ENCODE assay signal across 15 cellular contexts in the genomic region with DNA sequence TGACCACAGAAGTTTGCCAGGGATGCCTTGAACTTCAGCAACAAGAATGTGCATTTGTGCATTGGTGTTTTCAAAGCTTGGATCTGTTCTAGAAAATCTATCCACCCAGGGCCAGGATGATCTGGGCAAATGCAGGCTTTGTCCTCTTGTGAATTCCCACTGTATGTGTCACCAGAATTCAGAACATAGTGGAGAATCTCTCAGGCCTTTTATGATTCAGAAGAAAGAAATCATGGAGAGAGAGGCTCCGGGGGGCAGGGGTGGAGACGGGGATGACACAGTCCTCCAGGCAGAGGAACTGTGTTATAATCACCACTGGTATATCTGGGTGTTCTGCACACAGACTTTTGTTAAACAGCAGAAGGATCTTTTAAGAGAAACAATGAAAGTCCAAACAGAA.
A peak's percentile ranks its signal among the peaks of the same experiment; 100 is the strongest.
DNase-seq lines count a peak whose midpoint lies in the region; FAIRE-seq and TF ChIP-seq lines count a peak whose summit lies in the region.
"Had no signal": no experiment of that assay in that cellular context is flagged by ENCODE, and none has a peak within 500 bp of the region (broad histone marks: within the 10 kb centered on the region; RNA-seq: fewer than 3 reads in every experiment).

No MANE protein-coding gene starts in this region.

- no peaks in the 10 kb centered on the region for H3K9me2 ChIP-seq in PC-9 (ENCODE audit: insufficient read depth)

- no peak overlapping the region for H3K27ac ChIP-seq in breast epithelium
- H3K27ac ChIP-seq in astrocyte (ENCODE audit: low read depth, low read length), result peak overlapping the region; percentile 73
- no peak overlapping the region for H3K27ac ChIP-seq in left ventricle myocardium inferior (replicated peaks)
- no peak overlapping the region for H3K27ac ChIP-seq in PC-9
- H3K27ac ChIP-seq: 22Rv1, gastroesophageal sphincter, transverse colon had no signal

- peak overlapping the region; percentile 69 for H3K4me2 ChIP-seq in astrocyte (ENCODE audit: low read length)
- no peak overlapping the region for H3K4me2 ChIP-seq in PC-9

- POLR2A ChIA-PET in MCF 10A (lab: Yijun Ruan, JAX) (no interaction called here), PC-9 (lab: Charles Lee; ENCODE audit: unreplicated experiment) (no interaction called here)

- H4K20me1 ChIP-seq in astrocyte (ENCODE audit: insufficient read depth, low read length) (no peaks in the 10 kb centered on the region), PC-9 (ENCODE audit: insufficient read depth) (no peaks in the 10 kb centered on the region; the same call in 1 of the 2 replicates)

- no peaks in the 10 kb centered on the region for H3K36me3 Mint-ChIP-seq in MCF 10A (ENCODE audit: insufficient read depth, unreplicated experiment)
- no peaks in the 10 kb centered on the region for H3K36me3 Mint-ChIP-seq in astrocyte (ENCODE audit: low read depth, unreplicated experiment)
- H3K36me3 Mint-ChIP-seq: activated naive CD4-positive, alpha-beta T cell treated with anti-CD3 and anti-CD28 coated beads, Interleukin-2, amount 10 ng/mL, durations not matched to agents 7 days and 5 days had no signal

- H3K4me1 ChIP-seq in breast epithelium (no peaks in the 10 kb centered on the region), astrocyte (ENCODE audit: insufficient read depth, low read length) (peaks cover 27% of the 10 kb centered on the region), left ventricle myocardium inferior (no peaks in the 10 kb centered on the region), PC-9 (replicated peaks; ENCODE audit: insufficient read depth) (no peaks in the 10 kb centered on the region)
- H3K4me1 ChIP-seq: gastroesophageal sphincter, transverse colon had no signal

- TF ChIP-seq CTCF in MCF 10A (IDR thresholded peaks at IDR 0.05; ENCODE audit: unreplicated experiment) (no peak), breast epithelium (IDR thresholded peaks at IDR 0.05) (no peak), astrocyte (IDR thresholded peaks at IDR 0.05; ENCODE audit: insufficient read depth, low read depth, low read length) (no peak), left ventricle myocardium inferior (IDR thresholded peaks at IDR 0.05; ENCODE audit: borderline replicate concordance) (no peak), PC-9 (conservative IDR thresholded peaks at IDR 0.05) (no peak)

- H3K79me2 ChIP-seq in astrocyte (ENCODE audit: insufficient read depth, low read length), result no peaks in the 10 kb centered on the region
- no peaks in the 10 kb centered on the region for H3K79me2 ChIP-seq in PC-9 (ENCODE audit: low read depth)

- no peak overlapping the region for H3K4me3 ChIP-seq in breast epithelium
- no peak overlapping the region for H3K4me3 ChIP-seq in astrocyte (ENCODE audit: insufficient read depth, low read depth, low read length)
- H3K4me3 ChIP-seq in left ventricle myocardium inferior, result no peak overlapping the region
- no peak overlapping the region for H3K4me3 ChIP-seq in PC-9
- H3K4me3 ChIP-seq: gastroesophageal sphincter, transverse colon had no signal

- H3K9ac ChIP-seq in astrocyte (ENCODE audit: low read length), result peak overlapping the region; percentile 43

- H3K27ac Mint-ChIP-seq in MCF 10A (ENCODE audit: low read depth, unreplicated experiment) (no peak overlapping the region), astrocyte (ENCODE audit: unreplicated experiment) (peak overlapping the region; percentile 98)
- H3K27ac Mint-ChIP-seq: activated naive CD4-positive, alpha-beta T cell treated with anti-CD3 and anti-CD28 coated beads, Interleukin-2, amount 10 ng/mL, durations not matched to agents 7 days and 5 days had no signal

- H3K27me3 Mint-ChIP-seq in MCF 10A (ENCODE audit: insufficient read depth, unreplicated experiment), result no peaks in the 10 kb centered on the region
- H3K27me3 Mint-ChIP-seq in astrocyte (ENCODE audit: low read depth, unreplicated experiment), result peaks cover under 1% of the 10 kb centered on the region
- H3K27me3 Mint-ChIP-seq: activated naive CD4-positive, alpha-beta T cell treated with anti-CD3 and anti-CD28 coated beads, Interleukin-2, amount 10 ng/mL, durations not matched to agents 7 days and 5 days had no signal

- H2AFZ ChIP-seq in astrocyte (ENCODE audit: low read depth, low read length), result peak overlapping the region; percentile 14
- no peak overlapping the region for H2AFZ ChIP-seq in PC-9

- H3K9me3 Mint-ChIP-seq in MCF 10A (ENCODE audit: unreplicated experiment) (peaks cover 5% of the 10 kb centered on the region), astrocyte (ENCODE audit: unreplicated experiment) (peaks cover 2% of the 10 kb centered on the region)

- TF ChIP-seq POLR2A in breast epithelium (IDR thresholded peaks at IDR 0.05), result no peak

- no peaks in the 10 kb centered on the region for H3K36me3 ChIP-seq in breast epithelium
- no peaks in the 10 kb centered on the region for H3K36me3 ChIP-seq in astrocyte (ENCODE audit: insufficient read depth, low read length)
- no peaks in the 10 kb centered on the region for H3K36me3 ChIP-seq in left ventricle myocardium inferior
- H3K36me3 ChIP-seq in PC-9 (ENCODE audit: low read depth), result no peaks in the 10 kb centered on the region
- H3K36me3 ChIP-seq: gastroesophageal sphincter, transverse colon had no signal

- DNase-seq in MCF 10A (ENCODE audit: unreplicated experiment), result peak; percentile 48
- no peak for DNase-seq in breast epithelium (ENCODE audit: low spot score in 2 of 2)
- peak; percentile 91 for DNase-seq in astrocyte (ENCODE audit: low read depth)
- peak; percentile 96 for DNase-seq in hepatic stellate cell (ENCODE audit: low spot score)
- DNase-seq in NCI-H1436 treated with DMSO at 0.1 percent for 48 hours (lab: John Stamatoyannopoulos, UW), result no peak
- no peak for DNase-seq in activated T-cell treated with anti-CD3 and anti-CD28 coated beads for 4 hours
- no peak for DNase-seq in left ventricle myocardium inferior
- no peak for DNase-seq in PC-9
- DNase-seq: activated naive CD4-positive, alpha-beta T cell treated with anti-CD3 and anti-CD28 coated beads, Interleukin-2, amount 10 ng/mL, durations not matched to agents 7 days and 5 days; left colon; NCI-H69; Right ventricle myocardium superior; transverse colon had no signal

- H3K4me1 Mint-ChIP-seq in MCF 10A (ENCODE audit: insufficient read depth, unreplicated experiment) (peaks cover 16% of the 10 kb centered on the region), astrocyte (ENCODE audit: low read depth, unreplicated experiment) (peaks cover 25% of the 10 kb centered on the region)
- H3K4me1 Mint-ChIP-seq: activated naive CD4-positive, alpha-beta T cell treated with anti-CD3 and anti-CD28 coated beads, Interleukin-2, amount 10 ng/mL, durations not matched to agents 7 days and 5 days had no signal

- intact Hi-C loops in MCF 10A (cut with micrococcal nuclease), result no loop called here
- intact Hi-C loops in breast epithelium (cut with DNase I; ENCODE audit: low total_unique reads), result no loop called here
- intact Hi-C loops in left ventricle myocardium inferior (cut with micrococcal nuclease), result no loop called here
- intact Hi-C loops in PC-9 (cut with micrococcal nuclease; ENCODE audit: unreplicated experiment), result no loop called here

- H3K4me3 Mint-ChIP-seq in MCF 10A (ENCODE audit: unreplicated experiment), result no peak overlapping the region
- no peak overlapping the region for H3K4me3 Mint-ChIP-seq in astrocyte (ENCODE audit: unreplicated experiment)
- H3K4me3 Mint-ChIP-seq: activated naive CD4-positive, alpha-beta T cell treated with anti-CD3 and anti-CD28 coated beads, Interleukin-2, amount 10 ng/mL, durations not matched to agents 7 days and 5 days had no signal

- CTCF ChIA-PET in MCF 10A (lab: Yijun Ruan, JAX) (no interaction called here), PC-9 (lab: Charles Lee) (no interaction called here)

- FAIRE-seq in astrocyte (lab: Jason Lieb, UNC), result peak; percentile 95

- H3K9me3 ChIP-seq in breast epithelium (peaks cover 0 to 16% of the 10 kb centered on the region in 2 donors), astrocyte (ENCODE audit: insufficient read depth, low read depth, low read length) (no peaks in the 10 kb centered on the region), left ventricle myocardium inferior (replicated peaks) (peaks cover 20% of the 10 kb centered on the region), PC-9 (ENCODE audit: insufficient read depth, low read depth) (no peaks in the 10 kb centered on the region; the same call in 1 of the 2 replicates)

- no peaks in the 10 kb centered on the region for H3F3A ChIP-seq in PC-9 (ENCODE audit: insufficient read depth, low read depth)

- BruUV-seq in MCF 10A (replicated peaks; lab: Mats Ljungman, UMichigan) (no TSS peak), PC-9 (replicated peaks; lab: Mats Ljungman, UMichigan) (no TSS peak)

- H3K27me3 ChIP-seq in breast epithelium (no peaks in the 10 kb centered on the region), astrocyte (ENCODE audit: insufficient read depth, low read length) (no peaks in the 10 kb centered on the region), left ventricle myocardium inferior (ENCODE audit: low read depth) (peaks cover 52% of the 10 kb centered on the region), PC-9 (ENCODE audit: insufficient read depth, low read depth) (peaks cover 91% of the 10 kb centered on the region)
- H3K27me3 ChIP-seq: transverse colon had no signal

Comparison
In these comparisons a context has a peak if more than half of its experiments do, and no peak if none do; other contexts are left out.
1. DNase-seq: peak in MCF 10A (single experiment), astrocyte (single experiment) and hepatic stellate cell (single experiment); none in breast epithelium (0 of 2), NCI-H1436 treated with DMSO at 0.1 percent for 48 hours (single experiment), activated T-cell treated with anti-CD3 and anti-CD28 coated beads for 4 hours (single experiment), left ventricle myocardium inferior (single experiment) and PC-9 (0 of 2).